ENCODE assay signal across 17 cellular contexts in the genomic region with DNA sequence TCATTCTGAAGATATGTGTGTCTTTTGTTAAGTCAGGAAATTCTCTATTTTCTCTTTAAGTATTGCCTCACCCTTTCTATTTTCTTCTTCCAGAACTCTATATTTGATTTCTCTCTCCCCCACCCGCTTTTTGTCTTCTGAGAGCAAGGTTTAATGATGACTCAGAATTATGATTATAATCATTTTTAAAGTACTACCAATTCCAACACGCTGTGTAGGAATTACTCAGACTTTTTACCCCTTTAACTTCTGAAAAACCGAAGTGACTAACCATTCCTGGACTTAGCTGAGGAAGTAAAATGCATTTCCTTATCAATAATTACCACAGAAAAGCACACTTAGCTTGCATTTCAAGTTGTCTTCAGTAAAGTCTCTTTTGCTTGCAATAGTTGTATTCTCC. TPM values are rescaled to one million over a fixed set of nuclear protein-coding genes. Genes with fewer than 3 reads are reported as not detected.
DNase-seq lines count a peak whose midpoint lies in the region; ATAC-seq and TF ChIP-seq lines count a peak whose summit lies in the region.
"Had no signal": no experiment of that assay in that cellular context is flagged by ENCODE, and none has a peak within 500 bp of the region (broad histone marks: within the 10 kb centered on the region; RNA-seq: fewer than 3 reads in every experiment).

No MANE protein-coding gene starts in this region.

- H2AK5ac ChIP-seq in mesenchymal stem cell (ENCODE audit: low read length, severe bottlenecking) = no peak overlapping the region

- in situ Hi-C loops in mammary epithelial cell (cut with MboI; ENCODE audit: low sequenced_read_pairs in 2 of 2) = no loop called here

- no peaks in the 10 kb centered on the region for H4K20me1 ChIP-seq in MM.1S (ENCODE audit: insufficient read depth, low read length)
- H4K20me1 ChIP-seq in mammary epithelial cell (ENCODE audit: insufficient read depth, low read length) = no peaks in the 10 kb centered on the region

- H3K9ac ChIP-seq in MM.1S (ENCODE audit: low read length) (no peak overlapping the region), mammary epithelial cell (ENCODE audit: insufficient read depth, low read length) (no peak overlapping the region), mesenchymal stem cell (ENCODE audit: low read length) (peak overlapping the region; percentile 29)
- H3K9ac ChIP-seq: KMS-11 had no signal

- intact Hi-C loops in mammary epithelial cell (cut with micrococcal nuclease) = no loop called here

- ATAC-seq in HG02870 (IDR thresholded peaks at IDR 0.05; ENCODE audit: unreplicated experiment) = no peak
- ATAC-seq: left colon, upper lobe of right lung had no signal

- H2BK15ac ChIP-seq in mesenchymal stem cell (ENCODE audit: low read depth, poor library complexity, severe bottlenecking) = no peak overlapping the region

- H3K4me3 ChIP-seq in MM.1S (ENCODE audit: low read length) (no peak overlapping the region), mammary epithelial cell (replicated peaks in 1 of 3; ENCODE audit: insufficient read depth in 1 of 3, low read depth in 2 of 3, low read length in 3 of 3) (no peak overlapping the region), mesenchymal stem cell (ENCODE audit: insufficient read depth in 1 of 2, low read depth in 1 of 2, low read length in 2 of 2) (peak overlapping the region in 1 of 2 experiments; percentile 63)
- H3K4me3 ChIP-seq: upper lobe of right lung had no signal

- H3K4me1 ChIP-seq in MM.1S (ENCODE audit: low read length) (peaks cover 51% of the 10 kb centered on the region), mammary epithelial cell (ENCODE audit: insufficient read depth, low read length) (peaks cover 6% of the 10 kb centered on the region), mesenchymal stem cell (ENCODE audit: control insufficient read depth, insufficient read depth, low read depth, low read length) (no peaks in the 10 kb centered on the region)
- H3K4me1 ChIP-seq: upper lobe of right lung had no signal

- H3K9me3 ChIP-seq in MM.1S (replicated peaks; ENCODE audit: insufficient read depth, low read length) (no peaks in the 10 kb centered on the region), mammary epithelial cell (replicated peaks; ENCODE audit: insufficient read depth, low read length) (no peaks in the 10 kb centered on the region), mesenchymal stem cell (ENCODE audit: control insufficient read depth, low read length) (no peaks in the 10 kb centered on the region)
- H3K9me3 ChIP-seq: upper lobe of right lung had no signal

- no peaks in the 10 kb centered on the region for H3K27me3 ChIP-seq in MM.1S (replicated peaks; ENCODE audit: insufficient read depth, low read length)
- no peaks in the 10 kb centered on the region for H3K27me3 ChIP-seq in mammary epithelial cell (ENCODE audit: insufficient read depth, low read length)
- H3K27me3 ChIP-seq in mesenchymal stem cell (ENCODE audit: control insufficient read depth in 1 of 2, insufficient read depth in 1 of 2, low read length in 2 of 2) = no peaks in the 10 kb centered on the region
- H3K27me3 ChIP-seq: upper lobe of right lung had no signal

- DNase-seq in EH (ENCODE audit: low read depth) = peak; percentile 31
- no peak for DNase-seq in MM.1S
- peak; percentile 38 for DNase-seq in mammary epithelial cell
- DNase-seq in mesenchymal stem cell = no peak
- DNase-seq in medulla oblongata (ENCODE audit: extremely low spot score) = no peak
- DNase-seq in Kasumi-1 (lab: John Stamatoyannopoulos, UW) = no peak
- DNase-seq: activated naive CD4-positive, alpha-beta T cell; CD4-positive, alpha-beta memory T cell; central memory CD4-positive, alpha-beta T cell; left colon; NCI-H2029 treated with DMSO at 0.1 percent for 48 hours; NCI-H524 treated with DMSO at 0.1 percent for 48 hours; SHP77 treated with DMSO at 0.1 percent for 48 hours; stimulated activated CD4-positive, alpha-beta T cell treated with anti-CD3 and anti-CD28 coated beads, Interleukin-2, amount 100 ng/mL, for 24 hours; upper lobe of right lung had no signal

- no TSS peak for BruUV-seq in mammary epithelial cell (replicated peaks; lab: Mats Ljungman, UMichigan)

- no peak overlapping the region for H2BK12ac ChIP-seq in mesenchymal stem cell (ENCODE audit: low read length in 2 of 2)

- H3K27ac ChIP-seq in MM.1S (ENCODE audit: low read length) = peak overlapping the region; percentile 54; the same call in 1 of the 2 replicates
- no peak overlapping the region for H3K27ac ChIP-seq in mammary epithelial cell (ENCODE audit: insufficient read depth, low read depth, low read length)
- no peak overlapping the region for H3K27ac ChIP-seq in mesenchymal stem cell (ENCODE audit: low read length, poor library complexity, severe bottlenecking)
- H3K27ac ChIP-seq: KMS-11, upper lobe of right lung had no signal

- no peak for TF ChIP-seq CTCF in MM.1S (IDR thresholded peaks at IDR 0.05; ENCODE audit: low read length)
- no peak for TF ChIP-seq CTCF in mammary epithelial cell (conservative IDR thresholded peaks at IDR 0.05 in 1 of 2, IDR thresholded peaks at IDR 0.05 in 1 of 2; ENCODE audit: extremely low read depth in 1 of 2, insufficient read depth in 1 of 2, low read depth in 1 of 2, low read length in 2 of 2)

- H2AFZ ChIP-seq in MM.1S (ENCODE audit: low read length) (no peak overlapping the region), mammary epithelial cell (ENCODE audit: low read depth, low read length) (no peak overlapping the region), mesenchymal stem cell (ENCODE audit: low read depth, low read length) (no peak overlapping the region)

- H3K23ac ChIP-seq in mesenchymal stem cell (ENCODE audit: low read length in 2 of 2) = no peak overlapping the region

- no peaks in the 10 kb centered on the region for H3K79me2 ChIP-seq in MM.1S (ENCODE audit: low read length)
- no peaks in the 10 kb centered on the region for H3K79me2 ChIP-seq in mammary epithelial cell (ENCODE audit: insufficient read depth, low read length)

- no peak overlapping the region for H2BK5ac ChIP-seq in mesenchymal stem cell (ENCODE audit: low read depth, low read length, poor library complexity, severe bottlenecking)

- H3K14ac ChIP-seq in mesenchymal stem cell (ENCODE audit: low read length in 2 of 2) = no peak overlapping the region

- H2BK120ac ChIP-seq in mesenchymal stem cell (ENCODE audit: low read depth, low read length) = no peak overlapping the region

- H3K79me1 ChIP-seq in mesenchymal stem cell (replicated peaks; ENCODE audit: low read length, poor library complexity, severe bottlenecking) = no peaks in the 10 kb centered on the region

- H3K18ac ChIP-seq in mesenchymal stem cell (ENCODE audit: low read depth in 1 of 2, low read length in 2 of 2) = no peak overlapping the region

- H4K8ac ChIP-seq in mesenchymal stem cell (ENCODE audit: low read length) = no peak overlapping the region

- no peak overlapping the region for H3K4ac ChIP-seq in mesenchymal stem cell (ENCODE audit: low read depth in 1 of 2, low read length in 2 of 2)

- WGBS in mammary epithelial cell (ENCODE audit: low coverage, missing lambda C conversion rate) = 34% methylated on average over 3 of the region's 3 CpGs
- WGBS in mesenchymal stem cell = 91% methylated on average over 2 of the region's 3 CpGs

- H4K91ac ChIP-seq in mesenchymal stem cell (ENCODE audit: low read length) = no peak overlapping the region

- dilution Hi-C loops in mammary epithelial cell (cut with HindIII; ENCODE audit: low sequenced_read_pairs) = no loop called here

- H3F3A ChIP-seq in MM.1S (ENCODE audit: insufficient read depth, low read length) = peaks cover 28% of the 10 kb centered on the region

- CTCF ChIA-PET in mammary epithelial cell (lab: Charles Lee; ENCODE audit: low non-redundant PET) = no interaction called here

- no peaks in the 10 kb centered on the region for H3K36me3 ChIP-seq in MM.1S (replicated peaks; ENCODE audit: insufficient read depth, low read length)
- H3K36me3 ChIP-seq in mammary epithelial cell (ENCODE audit: insufficient read depth, low read length) = no peaks in the 10 kb centered on the region
- H3K36me3 ChIP-seq in mesenchymal stem cell (ENCODE audit: control insufficient read depth in 1 of 2, insufficient read depth in 2 of 2, low read depth in 1 of 2, low read length in 2 of 2) = peaks cover 0 to 7% of the 10 kb centered on the region in 2 experiments

- no peaks in the 10 kb centered on the region for H3K9me2 ChIP-seq in MM.1S (replicated peaks; ENCODE audit: insufficient read depth, low read length)

- peak overlapping the region; percentile 44 for H3K4me2 ChIP-seq in MM.1S (ENCODE audit: low read depth, low read length)
- H3K4me2 ChIP-seq in mammary epithelial cell (ENCODE audit: insufficient read depth, low read depth, low read length) = no peak overlapping the region
- no peak overlapping the region for H3K4me2 ChIP-seq in mesenchymal stem cell (ENCODE audit: low read length, poor library complexity, severe bottlenecking)

RNA-seq across cellular contexts. Expression of gene SCYL3, which starts 20.8 kb away (rescaled TPM):
- 1 to 10 TPM; 4.8 to 9.5 TPM for total RNA-seq in mammary epithelial cell
- polyA plus RNA-seq in mammary epithelial cell = 3.0 TPM
- 5.3 TPM for polyA minus RNA-seq in mammary epithelial cell
- polyA plus RNA-seq in mesenchymal stem cell (2013, experiment 1 of 2) = 3.4 TPM
- polyA plus RNA-seq in mesenchymal stem cell (2013, experiment 2 of 2) = 3.4 TPM

Comparison
In these comparisons a context has a peak if more than half of its experiments do, and no peak if none do; other contexts are left out.
1. DNase-seq: peak in EH (single experiment) and mammary epithelial cell (single experiment); none in MM.1S (single experiment), mesenchymal stem cell (single experiment), medulla oblongata (single experiment) and Kasumi-1 (0 of 2).